In genomic region chr18:49814147-49814499, GRCh38 we compare ENCODE assay signal across 8 cellular contexts. TPM values are rescaled to one million over a fixed set of nuclear protein-coding genes. Genes with fewer than 3 reads are reported as not detected.
DNase-seq lines count a peak whose midpoint lies in the region; ATAC-seq and TF ChIP-seq lines count a peak whose summit lies in the region.

No MANE protein-coding gene starts in this region.

- DNase-seq in EL (peak; percentile 60), GM23248 (peak; percentile 85), LoVo (ENCODE audit: low spot score) (peak; percentile 38), activated B cell treated with CpG ODN at 0.5 μM for 24 hours (no peak), ecto neural progenitor cell (ENCODE audit: low spot score) (peak; percentile 82), memory B cell (ENCODE audit: low spot score in 2 of 2) (no peak)
- peak; percentile 45 to 52 for DNase-seq in stimulated activated CD8-positive, alpha-beta memory T cell treated with anti-CD3 and anti-CD28 coated beads, Interleukin-7, amount 100 ng/mL, for 1 hour (ENCODE audit: low read depth in 2 of 2)

- H3K27me3 Mint-ChIP-seq in activated B cell treated with CpG ODN at 0.5 μM for 24 hours: no peaks in the 10 kb centered on the region
- H3K27me3 Mint-ChIP-seq in memory B cell: no peaks in the 10 kb centered on the region

- peak overlapping the region; percentile 93 for H3K4me2 ChIP-seq in GM23248 (ENCODE audit: unreplicated experiment)

- peaks cover 12% of the 10 kb centered on the region for H3F3A ChIP-seq in GM23248 (ENCODE audit: insufficient read depth)

- no peak for TF ChIP-seq CTCF in activated B cell treated with CpG ODN at 0.5 μM for 24 hours (IDR thresholded peaks at IDR 0.05)

- H3K4me3 Mint-ChIP-seq in activated B cell treated with CpG ODN at 0.5 μM for 24 hours: peak overlapping the region; percentile 96
- peak overlapping the region; percentile 95 for H3K4me3 Mint-ChIP-seq in memory B cell

- WGBS in GM23248 (ENCODE audit: low coverage in 1 of 2, low lambda C conversion rate in 2 of 2, missing lambda C conversion rate in 2 of 2), 2 experiments: 1 to 2% methylated on average over 23 to 24 of the region's 24 CpGs

- ATAC-seq in activated B cell treated with CpG ODN at 0.5 μM for 24 hours (ENCODE audit: low read depth) (peak; percentile 16), memory B cell (ENCODE audit: low read depth) (peak; percentile 22), HG03139 (IDR thresholded peaks at IDR 0.05; ENCODE audit: unreplicated experiment) (no peak)

- no peaks in the 10 kb centered on the region for H3K9me3 ChIP-seq in GM23248 (ENCODE audit: low read depth)

- peak overlapping the region; percentile 99 for H3K9ac ChIP-seq in GM23248

- H3K27ac Mint-ChIP-seq in activated B cell treated with CpG ODN at 0.5 μM for 24 hours (peak overlapping the region; percentile 95), memory B cell (peak overlapping the region; percentile 87)

- CTCF ChIA-PET in activated B cell treated with CpG ODN at 0.5 μM for 24 hours (lab: Charles Lee): no interaction called here

- H3K4me1 Mint-ChIP-seq in activated B cell treated with CpG ODN at 0.5 μM for 24 hours (peaks cover 24% of the 10 kb centered on the region), memory B cell (peaks cover 17% of the 10 kb centered on the region)

- intact Hi-C loops in activated B cell treated with CpG ODN at 0.5 μM for 24 hours (cut with micrococcal nuclease): loop anchor here (2.0 to 5.0 kb wide), 2 partner anchors 543 to 561 kb away; partner anchors contain the start of gene SKA1

- peaks cover 21% of the 10 kb centered on the region for H3K4me1 ChIP-seq in GM23248 (ENCODE audit: insufficient read depth)

- peaks cover 70% of the 10 kb centered on the region for H3K79me2 ChIP-seq in GM23248 (ENCODE audit: insufficient read depth)

- H3K27ac ChIP-seq in GM23248: peak overlapping the region; percentile 90

- no peaks in the 10 kb centered on the region for H4K20me1 ChIP-seq in GM23248 (ENCODE audit: insufficient read depth)

- in situ Hi-C loops in GM23248 (cut with MboI): no loop called here

- POLR2A ChIA-PET in activated B cell treated with CpG ODN at 0.5 μM for 24 hours (lab: Charles Lee): interaction anchor here (0.5 to 1.2 kb wide), 5 partner anchors 15 to 1064 kb away, joined by 3 to 7 read pairs (median 4); partner anchors contain the start of gene C18orf32

- H3K36me3 ChIP-seq in GM23248 (ENCODE audit: low read depth): no peaks in the 10 kb centered on the region; the same call in 1 of the 2 replicates

- no peaks in the 10 kb centered on the region for H3K9me2 ChIP-seq in GM23248 (ENCODE audit: insufficient read depth)

- H2AFZ ChIP-seq in GM23248: peak overlapping the region; percentile 92

- H3K9me3 Mint-ChIP-seq in activated B cell treated with CpG ODN at 0.5 μM for 24 hours: peaks cover 7% of the 10 kb centered on the region
- H3K9me3 Mint-ChIP-seq in memory B cell: peaks cover 4% of the 10 kb centered on the region

- H3K4me3 ChIP-seq in GM23248: peak overlapping the region; percentile 94

- H3K36me3 Mint-ChIP-seq in activated B cell treated with CpG ODN at 0.5 μM for 24 hours (ENCODE audit: low read depth) (peaks cover 13% of the 10 kb centered on the region), memory B cell (peaks cover 8% of the 10 kb centered on the region)

- no peaks in the 10 kb centered on the region for H3K27me3 ChIP-seq in GM23248 (replicated peaks; ENCODE audit: insufficient read depth)

RNA-seq across cellular contexts. Expression of gene ACAA2, which starts 0.8 kb away (rescaled TPM):
- 50.3 and 55.6 TPM in 2 replicates for total RNA-seq in GM23248 (2014; rRNA removed; shearing (Covaris generic))
- polyA plus RNA-seq in GM23248 (2016; fragmentation: Nextera tagmentation; extraction: Ambion mirVana): 94.8 and 99.6 TPM in 2 replicates
- total RNA-seq in activated B cell treated with CpG ODN at 0.5 μM for 24 hours: 24.9 and 26.9 TPM in 2 replicates

Comparison
In these comparisons a context has a peak if more than half of its experiments do, and no peak if none do; other contexts are left out.
1. DNase-seq: peak in EL (single experiment), GM23248 (single experiment), LoVo (single experiment), ecto neural progenitor cell (single experiment) and stimulated activated CD8-positive, alpha-beta memory T cell treated with anti-CD3 and anti-CD28 coated beads, Interleukin-7, amount 100 ng/mL, for 1 hour (2 of 2); none in activated B cell treated with CpG ODN at 0.5 μM for 24 hours (single experiment) and memory B cell (0 of 2).